ENCODE assay signal across 8 cellular contexts in genomic region chr1:47313915-47314664, GRCh38. TPM values are rescaled to one million over a fixed set of nuclear protein-coding genes. Genes with fewer than 3 reads are reported as not detected.
DNase-seq lines count a peak whose midpoint lies in the region; ATAC-seq and FAIRE-seq lines count a peak whose summit lies in the region.

TSS of gene STIL (minus strand) at chr1:47314147. CDS start at chr1:47310319, 3,828 bp downstream.

- no peaks in the 10 kb centered on the region for H3K27me3 Mint-ChIP-seq in activated CD4-positive, alpha-beta T cell treated with anti-CD3 and anti-CD28 coated beads for 36 hours

- no peaks in the 10 kb centered on the region for H3K9me3 Mint-ChIP-seq in activated CD4-positive, alpha-beta T cell treated with anti-CD3 and anti-CD28 coated beads for 36 hours (ENCODE audit: low read depth)

- peak; percentile 68 for FAIRE-seq in colon (lab: Jason Lieb, UNC)

- peaks cover 10% of the 10 kb centered on the region for H3K4me1 Mint-ChIP-seq in activated CD4-positive, alpha-beta T cell treated with anti-CD3 and anti-CD28 coated beads for 36 hours

- POLR2A ChIA-PET in activated CD4-positive, alpha-beta T cell treated with anti-CD3 and anti-CD28 coated beads for 36 hours (lab: Charles Lee): interaction anchor here (0.6 to 2.0 kb wide), 7 partner anchors 8 to 124 kb away, joined by 3 to 31 read pairs (median 5); partner anchors contain the start of genes CMPK1 and FOXD2

- intact Hi-C loops in activated CD4-positive, alpha-beta T cell treated with anti-CD3 and anti-CD28 coated beads for 36 hours (cut with DNase I, micrococcal nuclease): loop anchor here (1.0 kb wide), 5 partner anchors 20 to 595 kb away; partner anchors contain the start of gene EFCAB14 (in 1 of the 2)

- peak within 1 kb of the TSS; percentile 92 for H3K27ac Mint-ChIP-seq in activated CD4-positive, alpha-beta T cell treated with anti-CD3 and anti-CD28 coated beads for 36 hours

- H3K36me3 Mint-ChIP-seq in activated CD4-positive, alpha-beta T cell treated with anti-CD3 and anti-CD28 coated beads for 36 hours (ENCODE audit: low read depth): peaks cover 19% of the 10 kb centered on the region

- DNase-seq in Ammon's horn (ENCODE audit: low spot score) (peak; percentile 99), GM19238 (ENCODE audit: insufficient read length, low spot score) (peak; percentile 94), NCI-H524 (lab: John Stamatoyannopoulos, UW) (peak; percentile 98 to 99), kidney glomerular epithelial cell (lab: John Stamatoyannopoulos, UW) (peak; percentile 99)
- DNase-seq in activated CD4-positive, alpha-beta T cell treated with anti-CD3 and anti-CD28 coated beads for 36 hours: peak; percentile 99
- DNase-seq in stimulated activated CD4-positive, alpha-beta T cell treated with anti-CD3 and anti-CD28 coated beads, Interleukin-1b, Interleukin-23, amount 100 ng/mL, for 1 hour (ENCODE audit: low read depth in 2 of 2): peak; percentile 88 to 89

- peak within 1 kb of the TSS; percentile 84 for H3K4me3 Mint-ChIP-seq in activated CD4-positive, alpha-beta T cell treated with anti-CD3 and anti-CD28 coated beads for 36 hours

- ATAC-seq in HG03442 (IDR thresholded peaks at IDR 0.05; ENCODE audit: unreplicated experiment): peak; percentile 97
- peak; percentile 97 for ATAC-seq in activated CD4-positive, alpha-beta T cell treated with anti-CD3 and anti-CD28 coated beads for 36 hours

- CTCF ChIA-PET in activated CD4-positive, alpha-beta T cell treated with anti-CD3 and anti-CD28 coated beads for 36 hours (lab: Charles Lee): interaction anchor here (0.7 to 1.8 kb wide), 8 partner anchors 17 to 138 kb away, joined by 3 to 20 read pairs (median 3); partner anchors contain the start of gene CMPK1

RNA-seq across cellular contexts. Expression of gene STIL, which starts in this region (rescaled TPM):
- total RNA-seq in activated CD4-positive, alpha-beta T cell treated with anti-CD3 and anti-CD28 coated beads for 36 hours: 10 to 100 TPM; 33.9 to 36.0 TPM

Comparison
In these comparisons a context has a peak if more than half of its experiments do, and no peak if none do; other contexts are left out.
1. Peak in every context shown above with its lines: DNase-seq and ATAC-seq.